ENCODE assay signal across 17 cellular contexts in the genomic region with DNA sequence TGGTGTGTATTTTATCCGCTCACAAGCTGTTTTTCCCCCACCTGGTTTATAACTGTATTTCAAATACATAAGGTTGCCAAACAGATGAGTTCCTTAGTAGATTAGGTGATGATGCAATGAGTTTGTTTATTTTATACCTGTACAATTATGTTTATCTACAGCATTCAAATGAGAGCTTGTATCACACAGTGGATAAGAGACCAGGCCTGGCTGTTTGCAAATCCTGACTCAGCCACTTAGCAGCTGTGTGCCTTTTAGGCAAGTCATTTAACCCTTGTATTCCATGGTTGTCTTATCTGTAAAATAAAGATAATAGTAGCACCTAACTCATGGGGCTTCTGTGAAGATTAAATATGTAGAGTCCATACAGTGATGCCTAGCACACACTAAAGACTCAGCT.
"Had no signal": no experiment of that assay in that cellular context is flagged by ENCODE, and none has a peak within 500 bp of the region (broad histone marks: within the 10 kb centered on the region; RNA-seq: fewer than 3 reads in every experiment).

No MANE protein-coding gene starts in this region.

- FAIRE-seq: frontal cortex had no signal

- H3K4me3 ChIP-seq: right atrium auricular region, smooth muscle cell, thoracic aorta had no signal

- H3K36me3 ChIP-seq: right atrium auricular region, thoracic aorta had no signal

- H3K4me2 ChIP-seq: smooth muscle cell had no signal

- H3K9me3 ChIP-seq: right atrium auricular region, thoracic aorta had no signal

- ATAC-seq: activated CD4-positive, alpha-beta T cell treated with anti-CD3 and anti-CD28 coated beads for 36 hours; activated CD8-positive, alpha-beta T cell treated with anti-CD3 and anti-CD28 coated beads for 36 hours; activated T-cell treated with anti-CD3 and anti-CD28 coated beads, Interleukin-2, amount 50 U/mL, for 4 hours; left lobe of liver; natural killer cell treated with Interleukin-12 subunit alpha and Interleukin-12 subunit beta and Interleukin-15 and Interleukin-18, amount 100 ng/mL, for 72 hours; T-helper 17 cell had no signal

- H3K4me1 ChIP-seq: right atrium auricular region had no signal

- H3K27ac ChIP-seq: right atrium auricular region, thoracic aorta had no signal

- DNase-seq: activated CD4-positive, alpha-beta T cell treated with anti-CD3 and anti-CD28 coated beads for 36 hours; activated CD8-positive, alpha-beta T cell treated with anti-CD3 and anti-CD28 coated beads for 36 hours; activated effector memory CD4-positive, alpha-beta T cell treated with Interleukin-2 at 50 U/mL for 16 hours; activated naive CD4-positive, alpha-beta T cell treated with anti-CD3 and anti-CD28 coated beads, Interleukin-2, amount 50 U/mL, for 16 hours; activated T-cell treated with anti-CD3 and anti-CD28 coated beads, Interleukin-2, amount 50 U/mL, for 4 hours; cortex of kidney; effector CD4-positive, alpha-beta T cell; islet precursor cell; nucleus accumbens; stimulated activated CD4-positive, alpha-beta T cell treated with anti-CD3 and anti-CD28 coated beads, Interleukin-4, amount 100 ng/mL, for 4 hours; T-helper 17 cell had no signal

- H3K27me3 ChIP-seq: right atrium auricular region had no signal
